11 cellular contexts compared by ENCODE assay signal in the genomic region with DNA sequence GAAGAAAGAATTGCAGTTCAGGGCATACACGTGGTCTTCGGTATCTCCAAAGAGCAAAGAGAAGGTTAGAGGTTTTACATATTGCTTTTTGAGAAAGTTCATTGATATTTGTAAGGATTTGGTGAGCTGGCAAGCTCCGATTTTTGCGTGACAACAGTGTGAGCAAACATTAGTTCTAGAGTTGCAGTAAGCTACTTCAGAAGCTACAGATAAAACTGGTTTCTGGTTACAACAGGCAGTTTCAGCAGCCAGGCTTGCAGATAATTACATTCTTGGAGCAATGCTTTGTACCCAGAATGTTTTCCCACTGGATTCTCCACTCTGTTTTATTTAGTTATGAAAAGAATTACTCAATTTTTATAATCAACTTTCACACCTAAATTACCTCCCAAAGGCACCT. TPM values are rescaled to one million over a fixed set of nuclear protein-coding genes. Genes with fewer than 3 reads are reported as not detected.
A peak's percentile ranks its signal among the peaks of the same experiment; 100 is the strongest.
DNase-seq lines count a peak whose midpoint lies in the region; ATAC-seq and TF ChIP-seq lines count a peak whose summit lies in the region.
"Had no signal": no experiment of that assay in that cellular context is flagged by ENCODE, and none has a peak within 500 bp of the region (broad histone marks: within the 10 kb centered on the region; RNA-seq: fewer than 3 reads in every experiment).

No MANE protein-coding gene starts in this region.

- H3K4me1 ChIP-seq in breast epithelium: peaks cover 0 to 2% of the 10 kb centered on the region in 2 donors
- H3K4me1 ChIP-seq in gastrocnemius medialis: peaks cover 6 to 35% of the 10 kb centered on the region in 2 donors

- POLR2A ChIA-PET in naive thymus-derived CD8-positive, alpha-beta T cell (lab: Charles Lee): interaction anchor here (0.5 to 1.3 kb wide), 3 partner anchors 25 to 197 kb away, joined by 3 to 4 read pairs (median 3); no protein-coding TSS in a partner anchor

- no peaks in the 10 kb centered on the region for H3K27me3 ChIP-seq in breast epithelium
- H3K27me3 ChIP-seq in gastrocnemius medialis: no peaks in the 10 kb centered on the region

- no peaks in the 10 kb centered on the region for H3K27me3 Mint-ChIP-seq in naive thymus-derived CD8-positive, alpha-beta T cell
- H3K27me3 Mint-ChIP-seq: activated T-cell treated with anti-CD3 and anti-CD28 coated beads, Interleukin-2, amount 50 U/mL, for 24 hours had no signal

- H3K9me3 ChIP-seq in breast epithelium (no peaks in the 10 kb centered on the region), gastrocnemius medialis (no peaks in the 10 kb centered on the region)
- H3K9me3 ChIP-seq: mucosa of descending colon had no signal

- DNase-seq in NCI-H1105 (lab: John Stamatoyannopoulos, UW) (peak; percentile 38), breast epithelium (ENCODE audit: low spot score in 2 of 2) (no peak), gastrocnemius medialis (no peak), cerebellar cortex (ENCODE audit: low spot score) (no peak), HUDEP-2 (lab: John Stamatoyannopoulos, UW; ENCODE audit: unreplicated experiment in 76 of 76) (no peak), kidney glomerular epithelial cell (lab: John Stamatoyannopoulos, UW) (no peak)
- DNase-seq in naive thymus-derived CD8-positive, alpha-beta T cell: no peak
- DNase-seq: mucosa of descending colon had no signal

- intact Hi-C loops in breast epithelium (cut with DNase I; ENCODE audit: low total_unique reads): no loop called here
- intact Hi-C loops in gastrocnemius medialis (cut with DNase I; ENCODE audit: low total_unique reads): loop anchor here (10.0 kb wide), 1 partner anchor 363 kb away; the partner anchor contains the start of gene YBX3

- H3K36me3 Mint-ChIP-seq in naive thymus-derived CD8-positive, alpha-beta T cell: peaks cover 5 to 33% (median 27%) of the 10 kb centered on the region in 3 donors

- ATAC-seq in naive thymus-derived CD8-positive, alpha-beta T cell: no peak
- ATAC-seq in gastrocnemius medialis: no peak
- ATAC-seq: mucosa of descending colon had no signal

- H3K9me3 Mint-ChIP-seq in naive thymus-derived CD8-positive, alpha-beta T cell: peaks cover 0 to 12% (median 4%) of the 10 kb centered on the region in 9 donors
- H3K9me3 Mint-ChIP-seq: activated T-cell treated with anti-CD3 and anti-CD28 coated beads, Interleukin-2, amount 50 U/mL, for 24 hours had no signal

- H3K36me3 ChIP-seq in breast epithelium (no peaks in the 10 kb centered on the region), gastrocnemius medialis (no peaks in the 10 kb centered on the region)

- H3K4me3 Mint-ChIP-seq in naive thymus-derived CD8-positive, alpha-beta T cell: peak overlapping the region; percentile 2 to 62 (median 49)
- H3K4me3 Mint-ChIP-seq: activated T-cell treated with anti-CD3 and anti-CD28 coated beads, Interleukin-2, amount 50 U/mL, for 24 hours had no signal

- H3K27ac ChIP-seq in C4-2B: peak overlapping the region; percentile 74
- peak overlapping the region; percentile 61 to 97 for H3K27ac ChIP-seq in breast epithelium
- no peak overlapping the region for H3K27ac ChIP-seq in gastrocnemius medialis

- in situ Hi-C loops in gastrocnemius medialis (cut with MboI; ENCODE audit: low sequenced_read_pairs in 4 of 4): no loop called here

- TF ChIP-seq CTCF in C4-2B (conservative IDR thresholded peaks at IDR 0.05) (no peak), breast epithelium (IDR thresholded peaks at IDR 0.05) (no peak), gastrocnemius medialis (IDR thresholded peaks at IDR 0.05 in 4 of 5, conservative IDR thresholded peaks at IDR 0.05 in 1 of 5) (no peak)

- peaks cover 0 to 34% (median 25%) of the 10 kb centered on the region in 4 donors for H3K4me1 Mint-ChIP-seq in naive thymus-derived CD8-positive, alpha-beta T cell

- H3K4me3 ChIP-seq in breast epithelium (no peak overlapping the region), gastrocnemius medialis (no peak overlapping the region)
- H3K4me3 ChIP-seq: mucosa of descending colon had no signal

- no peak for TF ChIP-seq POLR2A in breast epithelium (IDR thresholded peaks at IDR 0.05)
- TF ChIP-seq POLR2A in gastrocnemius medialis (IDR thresholded peaks at IDR 0.05): no peak

- peak overlapping the region in 8 of 10 donors; percentile 9 to 86 (median 83) for H3K27ac Mint-ChIP-seq in naive thymus-derived CD8-positive, alpha-beta T cell
- H3K27ac Mint-ChIP-seq: activated T-cell treated with anti-CD3 and anti-CD28 coated beads, Interleukin-2, amount 50 U/mL, for 24 hours had no signal

RNA-seq across cellular contexts. Expression of gene KLRK1, which starts 28.2 kb away (rescaled TPM):
- total RNA-seq in breast epithelium: 1 to 10 TPM; 2.6 to 7.0 (median 3.8) TPM
- total RNA-seq in naive thymus-derived CD8-positive, alpha-beta T cell: 100 to 1,000 TPM; 792 to 865 TPM
- polyA plus RNA-seq in naive thymus-derived CD8-positive, alpha-beta T cell: 100 to 1,000 TPM; 525 to 619 (median 611) TPM
- total RNA-seq in gastrocnemius medialis: under 1 TPM in 1 of 4 donors, not detected in 3; 0.20 TPM
- total RNA-seq: epithelial cell of proximal tubule had no signal

RNA-seq across cellular contexts. Expression of gene KLRC4, which starts 47.9 kb away (rescaled TPM):
- total RNA-seq in breast epithelium: 1 to 10 TPM in 1 of 3 donors, under 1 TPM in 1, not detected in 1; 0.66 to 1.5 TPM
- total RNA-seq in naive thymus-derived CD8-positive, alpha-beta T cell: 10 to 100 TPM; 55.4 to 57.6 TPM
- 10 to 100 TPM in 2 of 3 donors, 1 to 10 TPM in 1; 1.3 to 31.8 (median 13.6) TPM for polyA plus RNA-seq in naive thymus-derived CD8-positive, alpha-beta T cell
- total RNA-seq in gastrocnemius medialis: not detected
- total RNA-seq: epithelial cell of proximal tubule had no signal

RNA-seq across cellular contexts. Expression of gene KLRD1, which starts 54.0 kb away (rescaled TPM):
- total RNA-seq in breast epithelium: 1 to 10 TPM in 2 of 3 donors, under 1 TPM in 1; 0.96 to 2.5 (median 2.3) TPM
- total RNA-seq in naive thymus-derived CD8-positive, alpha-beta T cell: 1 to 10 TPM; 4.3 to 5.0 TPM
- polyA plus RNA-seq in naive thymus-derived CD8-positive, alpha-beta T cell: 100 to 1,000 TPM in 1 of 3 donors, 1 to 10 TPM in 2; 4.3 to 271 (median 7.6) TPM
- under 1 TPM; 0.10 to 0.23 (median 0.21) TPM for total RNA-seq in gastrocnemius medialis
- total RNA-seq: epithelial cell of proximal tubule had no signal

RNA-seq across cellular contexts. Expression of gene KLRC3, which starts 58.8 kb away (rescaled TPM):
- total RNA-seq in breast epithelium (not detected), gastrocnemius medialis (not detected)
- total RNA-seq in naive thymus-derived CD8-positive, alpha-beta T cell: 1 to 10 TPM; 3.2 to 4.6 TPM
- polyA plus RNA-seq in naive thymus-derived CD8-positive, alpha-beta T cell: 1 to 10 TPM; 2.2 to 6.4 (median 3.9) TPM
- total RNA-seq: epithelial cell of proximal tubule had no signal

Comparison
In these comparisons a context has a peak if more than half of its experiments do, and no peak if none do; other contexts are left out.
1. H3K27ac ChIP-seq: peak in C4-2B (single experiment) and breast epithelium (2 of 2); none in gastrocnemius medialis (0 of 4).
2. RNA of gene KLRK1, which starts 28.2 kb away (total RNA-seq): 792 to 865 TPM in naive thymus-derived CD8-positive, alpha-beta T cell; 2.6 to 7.0 TPM in breast epithelium and 0.20 TPM in gastrocnemius medialis; every median in the first group is over 10 times any median in the second.
3. RNA of gene KLRC4, which starts 47.9 kb away (total RNA-seq): 55.4 to 57.6 TPM in naive thymus-derived CD8-positive, alpha-beta T cell; 0.66 to 1.5 TPM in breast epithelium and not detected in gastrocnemius medialis; every median in the first group is over 10 times any median in the second.